In the genomic region with DNA sequence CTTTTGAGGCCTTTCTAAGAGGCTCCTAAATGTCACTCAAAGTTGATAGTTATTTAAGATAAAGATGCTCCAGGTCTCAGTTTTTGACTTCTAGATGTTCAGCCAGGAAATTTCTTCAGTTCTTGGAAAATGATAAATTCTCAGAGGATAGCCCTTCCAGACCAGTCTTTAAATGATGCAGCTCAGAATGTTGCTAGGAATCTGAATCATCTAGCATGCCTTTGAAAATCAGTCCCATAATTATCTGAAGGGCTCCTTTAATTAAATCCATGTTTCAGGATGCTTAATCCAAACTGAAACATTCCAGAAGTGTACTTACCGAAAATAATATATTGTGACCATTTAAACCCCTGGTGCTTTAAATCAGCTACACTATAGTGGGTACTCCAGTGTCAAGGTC, we compare ENCODE assay signal across 15 cellular contexts.
"Had no signal": no experiment of that assay in that cellular context is flagged by ENCODE, and none has a peak within 500 bp of the region (broad histone marks: within the 10 kb centered on the region; RNA-seq: fewer than 3 reads in every experiment).

No MANE protein-coding gene starts in this region.

- H3K27ac ChIP-seq: foreskin keratinocyte, ovary, thyroid gland, WERI-Rb-1 had no signal

- H3K9me3 ChIP-seq: ovary, thyroid gland had no signal

- ATAC-seq: activated T-helper 17 cell treated with anti-CD3 and anti-CD28 coated beads, Interleukin-2, amount 50 U/mL, for 72 hours; effector memory CD8-positive, alpha-beta T cell; left lobe of liver had no signal

- H3K27me3 ChIP-seq: foreskin keratinocyte, ovary, thyroid gland had no signal

- H3K36me3 ChIP-seq: ovary, thyroid gland, WERI-Rb-1 had no signal

- H3K4me1 ChIP-seq: thyroid gland had no signal

- H3K4me3 ChIP-seq: ovary, thyroid gland had no signal

- DNase-seq: activated CD4-positive, alpha-beta T cell treated with anti-CD3 and anti-CD28 coated beads, Interleukin-2, amount 10 ng/mL, durations not matched to agents 7 days and 5 days; activated CD8-positive, alpha-beta memory T cell treated with anti-CD3 and anti-CD28 coated beads for 24 hours; activated naive CD4-positive, alpha-beta T cell treated with anti-CD3 and anti-CD28 coated beads, Interleukin-2, amount 10 ng/mL, durations not matched to agents 7 days and 5 days; amniotic stem cell; effector memory CD8-positive, alpha-beta T cell; foreskin keratinocyte; head of caudate nucleus; nephron progenitor cell; ovary; small intestine; T-helper 1 cell; thyroid gland; WERI-Rb-1 had no signal
